29 cellular contexts compared by ENCODE assay signal in the genomic region with DNA sequence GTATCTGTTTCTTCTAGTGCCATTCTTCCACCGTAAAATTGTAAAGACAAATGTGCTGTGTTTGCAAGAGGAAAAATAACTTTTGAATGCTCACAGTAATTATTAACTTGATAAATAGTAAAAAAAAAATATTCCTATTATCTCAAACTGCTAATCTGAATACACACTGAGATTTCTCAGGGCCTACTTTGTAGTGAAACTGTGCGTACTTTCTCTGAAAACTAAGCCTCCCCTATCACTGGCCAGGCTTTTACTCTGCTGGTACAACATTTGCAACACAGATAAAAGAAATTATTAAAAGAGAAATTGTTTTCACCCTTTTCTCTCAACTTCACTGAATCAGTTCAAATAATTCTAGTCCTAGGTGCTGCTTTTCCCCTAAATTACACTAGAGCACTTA.
"Had no signal": no experiment of that assay in that cellular context is flagged by ENCODE, and none has a peak within 500 bp of the region (broad histone marks: within the 10 kb centered on the region; RNA-seq: fewer than 3 reads in every experiment).

No MANE protein-coding gene starts in this region.

- ATAC-seq: stimulated activated effector memory CD8-positive, alpha-beta T cell treated with anti-CD3 and anti-CD28 coated beads, Interleukin-12 subunit alpha, Interleukin-12 subunit beta, amount 100 ng/mL, for 72 hours; stimulated activated memory B cell treated with anti-CD40 and anti-IgM and Interleukin-4, amounts not matched to agents 10 μg/mL and 1 μg/mL and 100 μg/mL, for 72 hours; stimulated activated naive B cell treated with anti-CD40 and anti-IgM and Interleukin-4, amounts not matched to agents 10 μg/mL and 1 μg/mL and 100 μg/mL, for 72 hours; stimulated activated naive CD8-positive, alpha-beta T cell treated with anti-CD3 and anti-CD28 coated beads, Interleukin-15, amount 100 ng/mL, for 72 hours; stimulated activated naive CD8-positive, alpha-beta T cell treated with anti-CD3 and anti-CD28 coated beads, Interleukin-15, Interleukin-2, amounts not matched to agents 100 U/mL and 50 U/mL, for 24 hours; upper lobe of right lung had no signal

- H3K36me3 ChIP-seq: stomach, suprapubic skin, thoracic aorta, thyroid gland, tibial artery, transverse colon, upper lobe of left lung, upper lobe of right lung, uterus, vagina had no signal

- H3K36me3 Mint-ChIP-seq: stimulated activated effector memory CD8-positive, alpha-beta T cell treated with anti-CD3 and anti-CD28 coated beads, Interleukin-12 subunit alpha, Interleukin-12 subunit beta, amount 100 ng/mL, for 72 hours; stimulated activated memory B cell treated with anti-CD40 and anti-IgM and Interleukin-4, amounts not matched to agents 10 μg/mL and 1 μg/mL and 100 μg/mL, for 72 hours; stimulated activated naive B cell treated with anti-CD40 and anti-IgM and Interleukin-4, amounts not matched to agents 10 μg/mL and 1 μg/mL and 100 μg/mL, for 72 hours had no signal

- H3K4me1 Mint-ChIP-seq: stimulated activated effector memory CD8-positive, alpha-beta T cell treated with anti-CD3 and anti-CD28 coated beads, Interleukin-12 subunit alpha, Interleukin-12 subunit beta, amount 100 ng/mL, for 72 hours; stimulated activated memory B cell treated with anti-CD40 and anti-IgM and Interleukin-4, amounts not matched to agents 10 μg/mL and 1 μg/mL and 100 μg/mL, for 72 hours; stimulated activated naive B cell treated with anti-CD40 and anti-IgM and Interleukin-4, amounts not matched to agents 10 μg/mL and 1 μg/mL and 100 μg/mL, for 72 hours; stimulated activated naive CD8-positive, alpha-beta T cell treated with anti-CD3 and anti-CD28 coated beads, Interleukin-15, amount 100 ng/mL, for 72 hours had no signal

- H3K27ac Mint-ChIP-seq: stimulated activated effector memory CD8-positive, alpha-beta T cell treated with anti-CD3 and anti-CD28 coated beads, Interleukin-12 subunit alpha, Interleukin-12 subunit beta, amount 100 ng/mL, for 72 hours; stimulated activated memory B cell treated with anti-CD40 and anti-IgM and Interleukin-4, amounts not matched to agents 10 μg/mL and 1 μg/mL and 100 μg/mL, for 72 hours; stimulated activated naive B cell treated with anti-CD40 and anti-IgM and Interleukin-4, amounts not matched to agents 10 μg/mL and 1 μg/mL and 100 μg/mL, for 72 hours; stimulated activated naive CD8-positive, alpha-beta T cell treated with anti-CD3 and anti-CD28 coated beads, Interleukin-15, Interleukin-2, amounts not matched to agents 100 ng/mL and 50 ng/mL, for 24 hours; type B pancreatic cell had no signal

- H3K27me3 Mint-ChIP-seq: stimulated activated memory B cell treated with anti-CD40 and anti-IgM and Interleukin-4, amounts not matched to agents 10 μg/mL and 1 μg/mL and 100 μg/mL, for 72 hours; stimulated activated naive B cell treated with anti-CD40 and anti-IgM and Interleukin-4, amounts not matched to agents 10 μg/mL and 1 μg/mL and 100 μg/mL, for 72 hours; stimulated activated naive CD8-positive, alpha-beta T cell treated with anti-CD3 and anti-CD28 coated beads, Interleukin-15, amount 100 ng/mL, for 72 hours; stimulated activated naive CD8-positive, alpha-beta T cell treated with anti-CD3 and anti-CD28 coated beads, Interleukin-15, Interleukin-2, amounts not matched to agents 100 ng/mL and 50 ng/mL, for 24 hours; type B pancreatic cell had no signal

- H3K4me3 ChIP-seq: stomach, suprapubic skin, testis, thoracic aorta, thyroid gland, tibial artery, tibial nerve, transverse colon, upper lobe of left lung, upper lobe of right lung, uterus, vagina had no signal

- H3K4me1 ChIP-seq: stomach, suprapubic skin, testis, thyroid gland, tibial artery, tibial nerve, transverse colon, upper lobe of left lung, upper lobe of right lung, uterus, vagina had no signal

- H3K9me3 ChIP-seq: stomach, suprapubic skin, testis, thoracic aorta, thyroid gland, tibial artery, tibial nerve, transverse colon, upper lobe of left lung, upper lobe of right lung, uterus, vagina had no signal

- H3K27ac ChIP-seq: stomach, suprapubic skin, testis, thoracic aorta, thyroid gland, tibial artery, tibial nerve, transverse colon, upper lobe of left lung, upper lobe of right lung, uterus, vagina had no signal

- H3K27me3 ChIP-seq: stomach, suprapubic skin, testis, thyroid gland, tibial artery, tibial nerve, transverse colon, upper lobe of left lung, upper lobe of right lung, uterus, vagina had no signal

- DNase-seq: stimulated activated CD4-positive, alpha-beta T cell treated with anti-CD3 and anti-CD28 coated beads, Interleukin-2, amount 100 ng/mL, for 48 hours; stimulated activated CD4-positive, alpha-beta T cell treated with anti-CD3 and anti-CD28 coated beads, Interleukin-4, amount 100 ng/mL, for 1 hour; stimulated activated CD4-positive, alpha-beta T cell treated with anti-CD3 and anti-CD28 coated beads, Interleukin-4, amount 100 ng/mL, for 24 hours; stimulated activated CD4-positive, alpha-beta T cell treated with anti-CD3 and anti-CD28 coated beads, Interleukin-4, amount 100 ng/mL, for 4 hours; stimulated activated CD8-positive, alpha-beta memory T cell treated with anti-CD3 and anti-CD28 coated beads, Interleukin-4, amount 100 ng/mL, for 48 hours; stimulated activated naive B cell treated with anti-CD40 and anti-IgM and Interleukin-4, amounts not matched to agents 10 μg/mL and 1 μg/mL and 100 μg/mL, for 72 hours; stimulated activated naive CD4-positive, alpha-beta T cell; stimulated activated naive CD4-positive, alpha-beta T cell treated with Interleukin-2 at 50 U/mL for 16 hours; stimulated activated naive CD8-positive, alpha-beta T cell treated with anti-CD3 and anti-CD28 coated beads, Interleukin-15, amount 100 ng/mL, for 72 hours; stimulated activated naive CD8-positive, alpha-beta T cell treated with anti-CD3 and anti-CD28 coated beads, Interleukin-15, Interleukin-2, amounts not matched to agents 100 U/mL and 50 U/mL, for 24 hours; stomach; substantia nigra; testis; thyroid gland; tibial artery; transverse colon; trophoblast cell; upper lobe of left lung; upper lobe of right lung; uterus had no signal

- FAIRE-seq: urothelium cell line had no signal

- H3K9me3 Mint-ChIP-seq: stimulated activated effector memory CD8-positive, alpha-beta T cell treated with anti-CD3 and anti-CD28 coated beads, Interleukin-12 subunit alpha, Interleukin-12 subunit beta, amount 100 ng/mL, for 72 hours; stimulated activated naive B cell treated with anti-CD40 and anti-IgM and Interleukin-4, amounts not matched to agents 10 μg/mL and 1 μg/mL and 100 μg/mL, for 72 hours; stimulated activated naive CD8-positive, alpha-beta T cell treated with anti-CD3 and anti-CD28 coated beads, Interleukin-15, amount 100 ng/mL, for 72 hours; stimulated activated naive CD8-positive, alpha-beta T cell treated with anti-CD3 and anti-CD28 coated beads, Interleukin-15, Interleukin-2, amounts not matched to agents 100 ng/mL and 50 ng/mL, for 24 hours; type B pancreatic cell had no signal

- H3K4me3 Mint-ChIP-seq: stimulated activated effector memory CD8-positive, alpha-beta T cell treated with anti-CD3 and anti-CD28 coated beads, Interleukin-12 subunit alpha, Interleukin-12 subunit beta, amount 100 ng/mL, for 72 hours; stimulated activated memory B cell treated with anti-CD40 and anti-IgM and Interleukin-4, amounts not matched to agents 10 μg/mL and 1 μg/mL and 100 μg/mL, for 72 hours; stimulated activated naive B cell treated with anti-CD40 and anti-IgM and Interleukin-4, amounts not matched to agents 10 μg/mL and 1 μg/mL and 100 μg/mL, for 72 hours; stimulated activated naive CD8-positive, alpha-beta T cell treated with anti-CD3 and anti-CD28 coated beads, Interleukin-15, amount 100 ng/mL, for 72 hours; stimulated activated naive CD8-positive, alpha-beta T cell treated with anti-CD3 and anti-CD28 coated beads, Interleukin-15, Interleukin-2, amounts not matched to agents 100 ng/mL and 50 ng/mL, for 24 hours; type B pancreatic cell had no signal
